In the genomic region with DNA sequence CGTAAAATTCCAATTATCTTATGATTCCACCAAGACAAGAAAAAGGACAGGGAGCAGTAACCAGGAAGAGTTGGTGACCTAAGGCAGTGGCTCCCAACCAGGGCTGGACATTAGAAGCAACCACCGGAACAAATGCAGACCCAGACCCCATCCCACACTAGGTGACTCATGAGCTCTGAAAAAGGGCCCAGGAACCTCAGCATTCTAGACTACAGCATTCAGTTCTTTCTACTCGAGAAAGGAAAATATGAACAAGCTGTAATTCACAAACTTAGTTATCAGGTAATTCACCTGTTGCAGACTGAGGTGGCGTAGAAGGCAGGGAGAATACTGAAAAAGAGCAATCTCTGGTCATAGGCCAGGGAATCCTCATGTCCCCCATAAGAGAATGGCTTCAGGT, we compare ENCODE assay signal across 20 cellular contexts.
DNase-seq lines count a peak whose midpoint lies in the region; ATAC-seq and TF ChIP-seq lines count a peak whose summit lies in the region.
"Had no signal": no experiment of that assay in that cellular context is flagged by ENCODE, and none has a peak within 500 bp of the region (broad histone marks: within the 10 kb centered on the region; RNA-seq: fewer than 3 reads in every experiment).

No MANE protein-coding gene starts in this region.

- TF ChIP-seq CTCF in CD4-positive, alpha-beta T cell (IDR thresholded peaks at IDR 0.05) = no peak
- TF ChIP-seq CTCF in tibial nerve (IDR thresholded peaks at IDR 0.05) = no peak

- no peak overlapping the region for H3K4me3 Mint-ChIP-seq in activated CD4-positive, alpha-beta T cell treated with anti-CD3 and anti-CD28 coated beads, Interleukin-2, amount 10 ng/mL, durations not matched to agents 7 days and 5 days
- peak overlapping the region; percentile 79 for H3K4me3 Mint-ChIP-seq in CD4-positive, alpha-beta T cell
- peak overlapping the region; percentile 52 for H3K4me3 Mint-ChIP-seq in activated T-helper 2 cell treated with anti-CD3 and anti-CD28 coated beads, Interferon-gamma antibody, Interleukin-2, Interleukin-4, amounts not matched to agents 10 μg/mL and 5 μg/mL and 100 μg/mL, durations not matched to agents 14 hours and 24 hours and 36 hours (ENCODE audit: low read depth)
- H3K4me3 Mint-ChIP-seq: H9, neural crest cell, WTC11 had no signal

- no peaks in the 10 kb centered on the region for H3K27me3 Mint-ChIP-seq in activated CD4-positive, alpha-beta T cell treated with anti-CD3 and anti-CD28 coated beads, Interleukin-2, amount 10 ng/mL, durations not matched to agents 7 days and 5 days
- H3K27me3 Mint-ChIP-seq in CD4-positive, alpha-beta T cell = no peaks in the 10 kb centered on the region
- H3K27me3 Mint-ChIP-seq in activated T-helper 2 cell treated with anti-CD3 and anti-CD28 coated beads, Interferon-gamma antibody, Interleukin-2, Interleukin-4, amounts not matched to agents 10 μg/mL and 5 μg/mL and 100 μg/mL, durations not matched to agents 14 hours and 24 hours and 36 hours (ENCODE audit: low read depth) = no peaks in the 10 kb centered on the region

- peak overlapping the region; percentile 80 for H3K27ac Mint-ChIP-seq in activated CD4-positive, alpha-beta T cell treated with anti-CD3 and anti-CD28 coated beads, Interleukin-2, amount 10 ng/mL, durations not matched to agents 7 days and 5 days
- peak overlapping the region; percentile 86 for H3K27ac Mint-ChIP-seq in CD4-positive, alpha-beta T cell
- peak overlapping the region; percentile 58 for H3K27ac Mint-ChIP-seq in activated T-helper 2 cell treated with anti-CD3 and anti-CD28 coated beads, Interferon-gamma antibody, Interleukin-2, Interleukin-4, amounts not matched to agents 10 μg/mL and 5 μg/mL and 100 μg/mL, durations not matched to agents 14 hours and 24 hours and 36 hours
- H3K27ac Mint-ChIP-seq: H9, WTC11 had no signal

- peaks cover 0 to 32% (median 4%) of the 10 kb centered on the region in 4 donors for H3K4me1 ChIP-seq in tibial nerve
- H3K4me1 ChIP-seq: psoas muscle had no signal

- H3K4me1 Mint-ChIP-seq in activated CD4-positive, alpha-beta T cell treated with anti-CD3 and anti-CD28 coated beads, Interleukin-2, amount 10 ng/mL, durations not matched to agents 7 days and 5 days = peaks cover 81% of the 10 kb centered on the region
- peaks cover 87% of the 10 kb centered on the region for H3K4me1 Mint-ChIP-seq in CD4-positive, alpha-beta T cell (ENCODE audit: low read depth)
- peaks cover 62% of the 10 kb centered on the region for H3K4me1 Mint-ChIP-seq in activated T-helper 2 cell treated with anti-CD3 and anti-CD28 coated beads, Interferon-gamma antibody, Interleukin-2, Interleukin-4, amounts not matched to agents 10 μg/mL and 5 μg/mL and 100 μg/mL, durations not matched to agents 14 hours and 24 hours and 36 hours (ENCODE audit: low read depth)

- peaks cover 49% of the 10 kb centered on the region for H3K36me3 Mint-ChIP-seq in activated CD4-positive, alpha-beta T cell treated with anti-CD3 and anti-CD28 coated beads, Interleukin-2, amount 10 ng/mL, durations not matched to agents 7 days and 5 days (ENCODE audit: low read depth)
- H3K36me3 Mint-ChIP-seq in CD4-positive, alpha-beta T cell (ENCODE audit: low read depth) = peaks cover 54% of the 10 kb centered on the region
- H3K36me3 Mint-ChIP-seq in activated T-helper 2 cell treated with anti-CD3 and anti-CD28 coated beads, Interferon-gamma antibody, Interleukin-2, Interleukin-4, amounts not matched to agents 10 μg/mL and 5 μg/mL and 100 μg/mL, durations not matched to agents 14 hours and 24 hours and 36 hours (ENCODE audit: low read depth) = peaks cover 78% of the 10 kb centered on the region
- H3K36me3 Mint-ChIP-seq: WTC11 had no signal

- no peak for TF ChIP-seq EP300 in tibial nerve (IDR thresholded peaks at IDR 0.05)

- H3K27me3 ChIP-seq in CD4-positive, alpha-beta T cell (ENCODE audit: control insufficient read depth, insufficient read depth, low read length) = no peaks in the 10 kb centered on the region
- no peaks in the 10 kb centered on the region for H3K27me3 ChIP-seq in tibial nerve
- H3K27me3 ChIP-seq: cardiac muscle cell, dorsolateral prefrontal cortex had no signal

- intact Hi-C loops in CD4-positive, alpha-beta T cell (cut with DNase I, micrococcal nuclease) = no loop called here
- intact Hi-C loops in activated T-helper 2 cell treated with anti-CD3 and anti-CD28 coated beads, Interferon-gamma antibody, Interleukin-2, Interleukin-4, amounts not matched to agents 10 μg/mL and 5 μg/mL and 100 μg/mL, durations not matched to agents 14 hours and 24 hours and 36 hours (cut with micrococcal nuclease) = loop anchor here (2.0 kb wide), 1 partner anchor 16 kb away; no protein-coding TSS in a partner anchor
- intact Hi-C loops in posterior vena cava (cut with DNase I) = no loop called here

- POLR2A ChIA-PET in activated CD4-positive, alpha-beta T cell treated with anti-CD3 and anti-CD28 coated beads, Interleukin-2, amount 10 ng/mL, durations not matched to agents 7 days and 5 days (lab: Charles Lee) = no interaction called here
- POLR2A ChIA-PET in CD4-positive, alpha-beta T cell (lab: Charles Lee) = interaction anchor here (0.7 to 3.8 kb wide), 9 partner anchors 9 to 382 kb away, joined by 3 to 34 read pairs (median 6); no protein-coding TSS in a partner anchor

- H3K4me3 ChIP-seq in tibial nerve = no peak overlapping the region
- H3K4me3 ChIP-seq: cardiac muscle cell, dorsolateral prefrontal cortex, psoas muscle had no signal

- peak overlapping the region; percentile 30 for H3K27ac ChIP-seq in CD4-positive, alpha-beta T cell (ENCODE audit: low read depth, low read length)
- peak overlapping the region in 1 of 4 donors; percentile 12 for H3K27ac ChIP-seq in tibial nerve
- H3K27ac ChIP-seq: psoas muscle had no signal

- TF ChIP-seq POLR2A in tibial nerve (IDR thresholded peaks at IDR 0.05) = no peak

- no peaks in the 10 kb centered on the region for H3K36me3 ChIP-seq in tibial nerve
- H3K36me3 ChIP-seq: cardiac muscle cell had no signal

- CTCF ChIA-PET in activated CD4-positive, alpha-beta T cell treated with anti-CD3 and anti-CD28 coated beads, Interleukin-2, amount 10 ng/mL, durations not matched to agents 7 days and 5 days (lab: Charles Lee) = interaction anchor here (0.7 to 1.8 kb wide), 3 partner anchors 10 to 44 kb away, joined by 3 to 5 read pairs (median 4); no protein-coding TSS in a partner anchor
- CTCF ChIA-PET in CD4-positive, alpha-beta T cell (lab: Charles Lee) = interaction anchor here (0.9 kb wide), 1 partner anchor 22 kb away, joined by 3 read pairs; no protein-coding TSS in a partner anchor

- WGBS in tibial nerve, 2 donors = 83 to 90% methylated on average over 4 of the region's 4 CpGs

- H3K9me3 Mint-ChIP-seq in activated CD4-positive, alpha-beta T cell treated with anti-CD3 and anti-CD28 coated beads, Interleukin-2, amount 10 ng/mL, durations not matched to agents 7 days and 5 days = no peaks in the 10 kb centered on the region
- H3K9me3 Mint-ChIP-seq in CD4-positive, alpha-beta T cell = no peaks in the 10 kb centered on the region
- no peaks in the 10 kb centered on the region for H3K9me3 Mint-ChIP-seq in activated T-helper 2 cell treated with anti-CD3 and anti-CD28 coated beads, Interferon-gamma antibody, Interleukin-2, Interleukin-4, amounts not matched to agents 10 μg/mL and 5 μg/mL and 100 μg/mL, durations not matched to agents 14 hours and 24 hours and 36 hours
- H3K9me3 Mint-ChIP-seq: H9, neural crest cell, WTC11 had no signal

- DNase-seq in activated CD4-positive, alpha-beta T cell treated with anti-CD3 and anti-CD28 coated beads, Interleukin-2, amount 10 ng/mL, durations not matched to agents 7 days and 5 days = no peak
- DNase-seq in activated CD4-positive, alpha-beta T cell treated with anti-CD3 and anti-CD28 coated beads for 1 hour = no peak
- no peak for DNase-seq in CD4-positive, alpha-beta T cell
- DNase-seq in activated T-helper 2 cell treated with anti-CD3 and anti-CD28 coated beads, Interferon-gamma antibody, Interleukin-2, Interleukin-4, amounts not matched to agents 10 μg/mL and 5 μg/mL and 100 μg/mL, durations not matched to agents 14 hours and 24 hours and 36 hours (ENCODE audit: low spot score) = no peak
- DNase-seq in myocyte (ENCODE audit: low read depth) = peak; percentile 48
- DNase-seq in tibial nerve (ENCODE audit: low spot score in 2 of 2) = no peak
- no peak for DNase-seq in posterior vena cava (ENCODE audit: low spot score)
- DNase-seq: dorsolateral prefrontal cortex, foreskin melanocyte, H9, left cardiac atrium, NCI-H1105 treated with DMSO at 0.1 percent for 48 hours, NCI-H2081 treated with DMSO at 0.1 percent for 48 hours, NCI-H510A, psoas muscle, Right ventricle myocardium superior had no signal

- ATAC-seq in CD4-positive, alpha-beta T cell (ENCODE audit: poor library complexity) = no peak
- no peak for ATAC-seq in HG02970 (IDR thresholded peaks at IDR 0.05; ENCODE audit: low FRiP score, unreplicated experiment)
- ATAC-seq: left cardiac atrium, psoas muscle, WTC11 had no signal

- H3K9me3 ChIP-seq in CD4-positive, alpha-beta T cell (ENCODE audit: control insufficient read depth, low read length) = no peaks in the 10 kb centered on the region
- no peaks in the 10 kb centered on the region for H3K9me3 ChIP-seq in tibial nerve
- H3K9me3 ChIP-seq: psoas muscle had no signal
